In the genomic region with DNA sequence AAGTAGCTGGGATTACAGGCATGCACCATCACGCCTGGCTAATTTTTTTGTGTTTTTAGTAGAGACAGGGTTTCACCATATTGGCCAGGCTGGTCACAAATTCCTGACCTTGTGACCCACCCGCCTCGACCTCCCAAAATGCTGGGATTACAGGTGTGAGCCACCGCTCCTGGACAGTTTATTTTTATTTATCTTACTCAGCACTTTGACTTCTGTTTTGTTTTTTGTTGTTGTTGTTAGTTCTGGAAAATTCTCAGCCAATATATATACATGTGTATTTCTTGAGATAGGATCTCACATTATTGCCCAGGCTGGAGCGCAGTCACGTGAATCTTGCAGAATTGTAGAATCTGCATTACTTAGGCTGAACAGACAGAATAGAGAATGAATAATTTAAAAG, we compare ENCODE assay signal across 33 cellular contexts.
DNase-seq lines count a peak whose midpoint lies in the region; ATAC-seq, FAIRE-seq and TF ChIP-seq lines count a peak whose summit lies in the region.
"Had no signal": no experiment of that assay in that cellular context is flagged by ENCODE, and none has a peak within 500 bp of the region (broad histone marks: within the 10 kb centered on the region; RNA-seq: fewer than 3 reads in every experiment).

No MANE protein-coding gene starts in this region.

- WGBS in HepG2 (ENCODE audit: low lambda C conversion rate): 94% methylated on average over 6 of the region's 6 CpGs
- WGBS in right lobe of liver (ENCODE audit: insufficient coverage, low coverage, low lambda C conversion rate, missing lambda C conversion rate): 90% methylated on average over 5 of the region's 6 CpGs
- 91% methylated on average over 6 of the region's 6 CpGs for WGBS in A549 (ENCODE audit: missing lambda C conversion rate)
- no CpG with 5 or more reads among the region's 6 CpGs for WGBS in IMR-90 (ENCODE audit: extremely low coverage in 2 of 2, insufficient read length in 1 of 2), 2 experiments
- WGBS in K562 (ENCODE audit: insufficient coverage, low coverage, missing lambda C conversion rate): 69% methylated on average over 6 of the region's 6 CpGs

- ATAC-seq in HepG2 (no peak), right lobe of liver (no peak), A549 (no peak), IMR-90 (ENCODE audit: low read depth) (no peak), K562 (no peak)
- ATAC-seq: CD8-positive, alpha-beta T cell had no signal

- H2BK5ac ChIP-seq in IMR-90 (ENCODE audit: low read depth, low read length, poor library complexity, severe bottlenecking): no peak overlapping the region

- H3K4me2 ChIP-seq in HepG2 (ENCODE audit: low read depth, low read length) (no peak overlapping the region), A549 (no peak overlapping the region), IMR-90 (ENCODE audit: low read depth, low read length) (no peak overlapping the region), K562 (ENCODE audit: insufficient read depth, low read length) (no peak overlapping the region)
- H3K4me2 ChIP-seq: BLaER1; BLaER1 treated with 17β-estradiol and CSF1 and Interleukin-3, amounts not matched to agents 10 nM and 100 nM had no signal

- TF ChIP-seq RAD21 in HepG2 (CRISPR knock-in tag; IDR thresholded peaks at IDR 0.05) (no peak), A549 (conservative IDR thresholded peaks at IDR 0.05 in 1 of 2, IDR thresholded peaks at IDR 0.05 in 1 of 2) (no peak), IMR-90 (IDR thresholded peaks at IDR 0.05; ENCODE audit: low read length) (no peak), K562 (CRISPR knock-in tag; conservative IDR thresholded peaks at IDR 0.05 in 1 of 2, IDR thresholded peaks at IDR 0.05 in 1 of 2) (no peak)

- no peak overlapping the region for H2BK20ac ChIP-seq in IMR-90 (ENCODE audit: low read depth, low read length)

- H2AFZ ChIP-seq in HepG2 (ENCODE audit: low read length): no peak overlapping the region
- H2AFZ ChIP-seq in IMR-90 (replicated peaks; ENCODE audit: low read length, poor library complexity): no peak overlapping the region
- no peak overlapping the region for H2AFZ ChIP-seq in K562 (ENCODE audit: low read depth, low read length)

- no peak overlapping the region for H3K23ac ChIP-seq in IMR-90 (ENCODE audit: low read depth, low read length)

- H2BK15ac ChIP-seq in IMR-90 (ENCODE audit: low read depth, low read length): no peak overlapping the region

- H3K36me3 ChIP-seq in HepG2 (replicated peaks in 1 of 2; ENCODE audit: control insufficient read depth in 1 of 2, insufficient read depth in 2 of 2, low read length in 2 of 2): no peaks in the 10 kb centered on the region
- H3K36me3 ChIP-seq in right lobe of liver: no peaks in the 10 kb centered on the region
- no peaks in the 10 kb centered on the region for H3K36me3 ChIP-seq in IMR-90 (ENCODE audit: control insufficient read depth, insufficient read depth, low read length)
- no peaks in the 10 kb centered on the region for H3K36me3 ChIP-seq in K562 (ENCODE audit: control insufficient read depth, insufficient read depth, low read length)
- H3K36me3 ChIP-seq: BE2C; BLaER1; BLaER1 treated with 17β-estradiol and CSF1 and Interleukin-3, amounts not matched to agents 10 nM and 100 nM had no signal

- H3K79me2 ChIP-seq in HepG2 (ENCODE audit: insufficient read depth, low read length): no peaks in the 10 kb centered on the region
- H3K79me2 ChIP-seq in K562 (ENCODE audit: control insufficient read depth, insufficient read depth, low read length): no peaks in the 10 kb centered on the region

- intact Hi-C loops in HepG2 (cut with micrococcal nuclease; ENCODE audit: unreplicated experiment) (no loop called here), right lobe of liver (cut with DNase I) (no loop called here), IMR-90 (cut with micrococcal nuclease) (no loop called here), K562 (cut with micrococcal nuclease) (no loop called here)

- no peak overlapping the region for H4K5ac ChIP-seq in IMR-90 (ENCODE audit: low read depth, low read length)

- CTCF ChIA-PET in HepG2 (lab: Yijun Ruan, JAX; ENCODE audit: low intra/inter-chr PET ratio, low total read pairs): no interaction called here
- CTCF ChIA-PET in A549 (lab: Yijun Ruan, JAX): interaction anchor here (1.3 kb wide), 1 partner anchor 127 kb away, joined by 3 read pairs; no protein-coding TSS in a partner anchor
- CTCF ChIA-PET in IMR-90 (lab: Yijun Ruan, JAX): no interaction called here
- CTCF ChIA-PET in K562 (lab: Yijun Ruan, JAX; ENCODE audit: low intra/inter-chr PET ratio): no interaction called here

- no peak overlapping the region for H3K4me3 ChIP-seq in HepG2 (replicated peaks in 1 of 3; ENCODE audit: insufficient read depth in 1 of 3, low read depth in 2 of 3, low read length in 3 of 3)
- H3K4me3 ChIP-seq in right lobe of liver: no peak overlapping the region
- H3K4me3 ChIP-seq in A549: no peak overlapping the region
- H3K4me3 ChIP-seq in IMR-90 (ENCODE audit: insufficient read depth, low read depth, low read length): no peak overlapping the region
- H3K4me3 ChIP-seq in K562: no peak overlapping the region
- H3K4me3 ChIP-seq: BLaER1; BLaER1 treated with 17β-estradiol and CSF1 and Interleukin-3, amounts not matched to agents 10 nM and 100 nM had no signal

- H4K91ac ChIP-seq in IMR-90 (ENCODE audit: insufficient read depth, low read depth, low read length): no peak overlapping the region

- DNase-seq in HepG2 (ENCODE audit: low spot score): no peak
- DNase-seq in right lobe of liver: no peak
- DNase-seq in A549 (ENCODE audit: low read depth in 1 of 2, low spot score in 1 of 2): no peak
- no peak for DNase-seq in IMR-90
- DNase-seq in K562 (ENCODE audit: extremely low read depth in 1 of 4, low spot score in 3 of 4): no peak
- DNase-seq in NCI-H82 (lab: John Stamatoyannopoulos, UW): no peak
- no peak for DNase-seq in AML-193 (lab: John Stamatoyannopoulos, UW)
- DNase-seq in RCC 7860 (ENCODE audit: low spot score): no peak
- DNase-seq: 8988T; ACHN; BE2C; C1 segment of cervical spinal cord; Caco-2; Calu3; CD4-positive, alpha-beta memory T cell; CD4-positive, alpha-beta T cell; CD4-positive, CD25-positive, alpha-beta regulatory T cell; CD8-positive, alpha-beta memory T cell; CD8-positive, alpha-beta T cell; COR-L47; DMS 273 treated with DMSO at 0.1 percent for 48 hours; DMS153; DMS53; DMS79; DMS79 treated with DMSO at 0.1 percent for 48 hours; DND-41; EL had no signal

- no peak overlapping the region for H3K56ac ChIP-seq in IMR-90 (ENCODE audit: extremely low read depth, insufficient read depth, low read length)

- no peaks in the 10 kb centered on the region for H3K27me3 ChIP-seq in HepG2 (ENCODE audit: control insufficient read depth in 1 of 2, insufficient read depth in 2 of 2, low read length in 2 of 2)
- no peaks in the 10 kb centered on the region for H3K27me3 ChIP-seq in right lobe of liver
- H3K27me3 ChIP-seq in IMR-90 (ENCODE audit: control insufficient read depth, insufficient read depth, low read length): no peaks in the 10 kb centered on the region
- no peaks in the 10 kb centered on the region for H3K27me3 ChIP-seq in K562 (ENCODE audit: control insufficient read depth in 2 of 2, insufficient read depth in 2 of 2, low read length in 2 of 2)
- H3K27me3 ChIP-seq: BE2C; BLaER1; BLaER1 treated with 17β-estradiol and CSF1 and Interleukin-3, amounts not matched to agents 10 nM and 100 nM had no signal

- TF ChIP-seq POLR2A in HepG2 (IDR thresholded peaks at IDR 0.05; ENCODE audit: insufficient read depth in 1 of 2, low read depth in 2 of 2, low read length in 2 of 2) (no peak), right lobe of liver (IDR thresholded peaks at IDR 0.05) (no peak), A549 (IDR thresholded peaks at IDR 0.05; ENCODE audit: low read length) (no peak), IMR-90 (IDR thresholded peaks at IDR 0.05; ENCODE audit: low read depth, low read length) (no peak), K562 (conservative IDR thresholded peaks at IDR 0.05) (no peak)

- H3K9me3 ChIP-seq in HepG2 (ENCODE audit: low read length) (no peaks in the 10 kb centered on the region), right lobe of liver (no peaks in the 10 kb centered on the region), A549 (no peaks in the 10 kb centered on the region), IMR-90 (ENCODE audit: control insufficient read depth, insufficient read depth, low read length) (no peaks in the 10 kb centered on the region), K562 (replicated peaks; ENCODE audit: control insufficient read depth, insufficient read depth, low read depth, low read length) (no peaks in the 10 kb centered on the region)
- H3K9me3 ChIP-seq: BE2C; BLaER1; BLaER1 treated with 17β-estradiol and CSF1 and Interleukin-3, amounts not matched to agents 10 nM and 100 nM; Caco-2 had no signal

- no peak overlapping the region for H3K9ac ChIP-seq in HepG2 (ENCODE audit: insufficient read depth, low read depth, low read length)
- H3K9ac ChIP-seq in IMR-90 (ENCODE audit: low read depth, low read length): no peak overlapping the region
- H3K9ac ChIP-seq in K562 (ENCODE audit: insufficient read depth in 1 of 2, low read depth in 2 of 2, low read length in 2 of 2): no peak overlapping the region
- H3K9ac ChIP-seq: BLaER1; BLaER1 treated with 17β-estradiol and CSF1 and Interleukin-3, amounts not matched to agents 10 nM and 100 nM had no signal

- H2AK9ac ChIP-seq in IMR-90 (replicated peaks; ENCODE audit: low read depth, low read length, poor library complexity): no peak overlapping the region

- H3K9me1 ChIP-seq in IMR-90 (ENCODE audit: insufficient read depth, low read length) (no peaks in the 10 kb centered on the region), K562 (ENCODE audit: control insufficient read depth, insufficient read depth, low read length) (no peaks in the 10 kb centered on the region)

- H3K4me1 ChIP-seq in HepG2 (ENCODE audit: insufficient read depth, low read length) (no peaks in the 10 kb centered on the region), right lobe of liver (no peaks in the 10 kb centered on the region), A549 (no peaks in the 10 kb centered on the region), IMR-90 (ENCODE audit: control insufficient read depth, insufficient read depth, low read length) (no peaks in the 10 kb centered on the region), K562 (replicated peaks in 1 of 2; ENCODE audit: control insufficient read depth in 2 of 2, insufficient read depth in 2 of 2, low read length in 2 of 2) (no peaks in the 10 kb centered on the region)
- H3K4me1 ChIP-seq: BE2C; BLaER1; BLaER1 treated with 17β-estradiol and CSF1 and Interleukin-3, amounts not matched to agents 10 nM and 100 nM; Caco-2 had no signal

- TF ChIP-seq EP300 in HepG2 (IDR thresholded peaks at IDR 0.05; ENCODE audit: low read depth in 2 of 2, low read length in 2 of 2) (no peak), HepG2 (CRISPR knock-in tag; IDR thresholded peaks at IDR 0.05; ENCODE audit: borderline replicate concordance) (no peak), A549 (IDR thresholded peaks at IDR 0.05) (no peak), K562 (IDR thresholded peaks at IDR 0.05; ENCODE audit: low read length) (no peak)

- POLR2A ChIA-PET in HepG2 (lab: Yijun Ruan, JAX): no interaction called here
- POLR2A ChIA-PET in A549 (lab: Yijun Ruan, JAX): no interaction called here
- POLR2A ChIA-PET in IMR-90 (lab: Charles Lee; ENCODE audit: unreplicated experiment): no interaction called here
- POLR2A ChIA-PET in K562 (lab: Yijun Ruan, JAX): interaction anchor here (1.3 kb wide), 1 partner anchor 12 kb away, joined by 5 read pairs; no protein-coding TSS in a partner anchor

- dilution Hi-C loops in IMR-90 (cut with HindIII; ENCODE audit: low sequenced_read_pairs, unreplicated experiment): no loop called here

- H2AK5ac ChIP-seq in IMR-90 (ENCODE audit: low read depth, low read length): no peak overlapping the region

- no peak overlapping the region for H3K18ac ChIP-seq in IMR-90 (ENCODE audit: low read depth, low read length)

- peaks cover 0 to 4% of the 10 kb centered on the region in 2 experiments; a peak in 1 of 4 replicates for H3K79me1 ChIP-seq in IMR-90 (ENCODE audit: low read depth in 1 of 2, low read length in 2 of 2)

- no peak overlapping the region for H3K14ac ChIP-seq in IMR-90 (replicated peaks; ENCODE audit: low read depth, low read length)

- BruUV-seq in HepG2 (replicated peaks; lab: Mats Ljungman, UMichigan) (no TSS peak), IMR-90 (replicated peaks; lab: Mats Ljungman, UMichigan) (no TSS peak), K562 (replicated peaks; lab: Mats Ljungman, UMichigan) (no TSS peak)

- TF ChIP-seq CTCF in HepG2 (CRISPR knock-in tag; IDR thresholded peaks at IDR 0.05) (no peak), right lobe of liver (IDR thresholded peaks at IDR 0.05) (no peak), A549 (IDR thresholded peaks at IDR 0.05) (no peak), IMR-90 (conservative IDR thresholded peaks at IDR 0.05; ENCODE audit: low read depth, low read length) (no peak), K562 (IDR thresholded peaks at IDR 0.05 in 2 of 3, conservative IDR thresholded peaks at IDR 0.05 in 1 of 3; ENCODE audit: insufficient read depth in 2 of 3, low read depth in 1 of 3, low read length in 3 of 3) (no peak)

- no peak overlapping the region for H4K8ac ChIP-seq in IMR-90 (ENCODE audit: low read depth in 2 of 2, low read length in 2 of 2)

- FAIRE-seq in HepG2 (lab: Jason Lieb, UNC) (no peak), A549 (lab: Jason Lieb, UNC) (no peak), K562 (lab: Jason Lieb, UNC) (no peak), RCC 7860 (lab: Jason Lieb, UNC) (no peak)
- FAIRE-seq: A204.1, D721Med had no signal

- H3K27ac ChIP-seq in HepG2 (ENCODE audit: extremely low read length, insufficient read depth, low read length): no peak overlapping the region
- H3K27ac ChIP-seq in right lobe of liver: no peak overlapping the region
- H3K27ac ChIP-seq in A549: no peak overlapping the region
- H3K27ac ChIP-seq in IMR-90 (ENCODE audit: insufficient read depth, low read length): no peak overlapping the region
- no peak overlapping the region for H3K27ac ChIP-seq in K562 (ENCODE audit: extremely low read depth, low read depth, low read length)
- H3K27ac ChIP-seq: 22Rv1; BLaER1; BLaER1 treated with 17β-estradiol and CSF1 and Interleukin-3, amounts not matched to agents 10 nM and 100 nM; C4-2B had no signal

- in situ Hi-C loops in HepG2 (cut with HindIII; ENCODE audit: extremely low pct_ligation_motif_present, low pct_unique_long_range_greater_than_20kb): no loop called here
- in situ Hi-C loops in IMR-90 (cut with MboI; ENCODE audit: low sequenced_read_pairs): no loop called here
- in situ Hi-C loops in K562 (cut with MboI): no loop called here

- H4K20me1 ChIP-seq in HepG2 (ENCODE audit: insufficient read depth, low read length) (no peaks in the 10 kb centered on the region), IMR-90 (ENCODE audit: insufficient read depth, low read length) (no peaks in the 10 kb centered on the region), K562 (replicated peaks; ENCODE audit: control insufficient read depth, insufficient read depth, low read length) (no peaks in the 10 kb centered on the region; the same call in 1 of the 2 replicates)
- H4K20me1 ChIP-seq: BLaER1; BLaER1 treated with 17β-estradiol and CSF1 and Interleukin-3, amounts not matched to agents 10 nM and 100 nM had no signal

- H2BK120ac ChIP-seq in IMR-90 (ENCODE audit: low read depth, low read length): no peak overlapping the region

- no peak overlapping the region for H3K4ac ChIP-seq in IMR-90 (ENCODE audit: low read depth, low read length)
